ENCODE assay signal across 1 cellular context in genomic region chr15:94844533-94845390, GRCh38.
A peak's percentile ranks its signal among the peaks of the same experiment; 100 is the strongest.
TF ChIP-seq lines count a peak whose summit lies in the region.

No MANE protein-coding gene starts in this region.

TF ChIP-seq in HepG2, 621 proteins besides CTCF, POLR2A, EP300 and RAD21 (continued from another document and continues in another):
- TF ChIP-seq ZBTB33 (CRISPR knock-in tag; IDR thresholded peaks at IDR 0.05), result no peak
- no peak for TF ChIP-seq SIX1 (CRISPR knock-in tag; IDR thresholded peaks at IDR 0.05; ENCODE audit: borderline replicate concordance)
- TF ChIP-seq ZNF17 (CRISPR knock-in tag; IDR thresholded peaks at IDR 0.05), result no peak
- no peak; the same call in 1 of the 2 replicates for TF ChIP-seq ZNF317 (CRISPR knock-in tag; IDR thresholded peaks at IDR 0.05)
- peak; percentile 76 for TF ChIP-seq ZFY (CRISPR knock-in tag; IDR thresholded peaks at IDR 0.05)
- no peak for TF ChIP-seq ZNF713 (CRISPR knock-in tag; IDR thresholded peaks at IDR 0.05)
- no peak for TF ChIP-seq FOXM1 (CRISPR knock-in tag; IDR thresholded peaks at IDR 0.05)
- TF ChIP-seq MIXL1 (CRISPR knock-in tag; IDR thresholded peaks at IDR 0.05), result peak; percentile 43; the same call in 1 of the 2 replicates
- peak; percentile 84; the same call in 1 of the 2 replicates for TF ChIP-seq PAXIP1 (CRISPR knock-in tag; conservative IDR thresholded peaks at IDR 0.05)
- no peak for TF ChIP-seq KMT2B (CRISPR knock-in tag; IDR thresholded peaks at IDR 0.05)
- TF ChIP-seq ZNF687 (CRISPR knock-in tag; IDR thresholded peaks at IDR 0.05), result peak; percentile 89
- peak; percentile 63 to 77 for TF ChIP-seq NR2F1 (CRISPR knock-in tag; IDR thresholded peaks at IDR 0.05)
- TF ChIP-seq HDAC1 (CRISPR knock-in tag; IDR thresholded peaks at IDR 0.05), result peak; percentile 44
- TF ChIP-seq YY1 (IDR thresholded peaks at IDR 0.05; ENCODE audit: insufficient read depth, insufficient replicate concordance, low read depth, low read length), result no peak
- peak; percentile 14; the same call in 1 of the 2 replicates for TF ChIP-seq ZNF263 (CRISPR knock-in tag; IDR thresholded peaks at IDR 0.05)
- 0 out of 2 replicates have a peak, but pooled peaks have one; percentile 47 for TF ChIP-seq MYPOP (CRISPR knock-in tag; IDR thresholded peaks at IDR 0.05)
- TF ChIP-seq ARNT (IDR thresholded peaks at IDR 0.05), result no peak
- TF ChIP-seq FOXA3 (CRISPR knock-in tag; IDR thresholded peaks at IDR 0.05), result peak; percentile 57
- no peak for TF ChIP-seq HNRNPH1 (optimal IDR thresholded peaks at IDR 0.05; ENCODE audit: low read depth, low read length)
- TF ChIP-seq ZNF331 (CRISPR knock-in tag; IDR thresholded peaks at IDR 0.05), result 0 out of 2 replicates have a peak, but pooled peaks have one; percentile 33
- TF ChIP-seq ZNF839 (CRISPR knock-in tag; IDR thresholded peaks at IDR 0.05; ENCODE audit: borderline replicate concordance), result no peak
- no peak; the same call in none of the 2 replicates for TF ChIP-seq PITX1 (CRISPR knock-in tag; IDR thresholded peaks at IDR 0.05)
- no peak for TF ChIP-seq GRHL1 (CRISPR knock-in tag; conservative IDR thresholded peaks at IDR 0.05)
- TF ChIP-seq SNAPC5 (CRISPR knock-in tag; IDR thresholded peaks at IDR 0.05; ENCODE audit: borderline replicate concordance), result 0 out of 2 replicates have a peak, but pooled peaks have one; percentile 1
- TF ChIP-seq ZBTB25 (CRISPR knock-in tag; IDR thresholded peaks at IDR 0.05), result no peak
- no peak for TF ChIP-seq ZNF12 (CRISPR knock-in tag; IDR thresholded peaks at IDR 0.05)
- TF ChIP-seq MYC (CRISPR knock-in tag; IDR thresholded peaks at IDR 0.05; ENCODE audit: borderline replicate concordance), result peak; percentile 82
- peak; percentile 60 for TF ChIP-seq DMAP1 (CRISPR knock-in tag; IDR thresholded peaks at IDR 0.05)
- TF ChIP-seq GPN1 (CRISPR knock-in tag; IDR thresholded peaks at IDR 0.05; ENCODE audit: borderline replicate concordance), result no peak
- no peak for TF ChIP-seq ZNF136 (CRISPR knock-in tag; IDR thresholded peaks at IDR 0.05; ENCODE audit: low read depth)
- no peak; the same call in 1 of the 2 replicates for TF ChIP-seq ETS1 (CRISPR knock-in tag; IDR thresholded peaks at IDR 0.05)
- no peak for TF ChIP-seq GMEB1 (CRISPR knock-in tag; IDR thresholded peaks at IDR 0.05; ENCODE audit: borderline replicate concordance)
- no peak for TF ChIP-seq CSRNP2 (CRISPR knock-in tag; conservative IDR thresholded peaks at IDR 0.05; ENCODE audit: low read depth)
- 0 out of 2 replicates have a peak, but pooled peaks have one; percentile 23 for TF ChIP-seq ZNF430 (CRISPR knock-in tag; IDR thresholded peaks at IDR 0.05)
- TF ChIP-seq ZNF432 (CRISPR knock-in tag; IDR thresholded peaks at IDR 0.05; ENCODE audit: borderline replicate concordance), result no peak
- no peak for TF ChIP-seq ZBTB8A (CRISPR knock-in tag; IDR thresholded peaks at IDR 0.05; ENCODE audit: borderline replicate concordance, low read depth)
- no peak for TF ChIP-seq TMF1 (CRISPR knock-in tag; IDR thresholded peaks at IDR 0.05; ENCODE audit: low read depth)
- TF ChIP-seq KAT8 (CRISPR knock-in tag; IDR thresholded peaks at IDR 0.05), result no peak; the same call in 1 of the 2 replicates
- no peak for TF ChIP-seq ESRRA (CRISPR knock-in tag; IDR thresholded peaks at IDR 0.05; ENCODE audit: low read depth)
- no peak; the same call in 1 of the 2 replicates for TF ChIP-seq ZNF749 (CRISPR knock-in tag; IDR thresholded peaks at IDR 0.05; ENCODE audit: borderline replicate concordance)
- TF ChIP-seq PREB (CRISPR knock-in tag; IDR thresholded peaks at IDR 0.05), result no peak
- TF ChIP-seq LBX2 (CRISPR knock-in tag; IDR thresholded peaks at IDR 0.05; ENCODE audit: borderline replicate concordance), result no peak
